In the genomic region with DNA sequence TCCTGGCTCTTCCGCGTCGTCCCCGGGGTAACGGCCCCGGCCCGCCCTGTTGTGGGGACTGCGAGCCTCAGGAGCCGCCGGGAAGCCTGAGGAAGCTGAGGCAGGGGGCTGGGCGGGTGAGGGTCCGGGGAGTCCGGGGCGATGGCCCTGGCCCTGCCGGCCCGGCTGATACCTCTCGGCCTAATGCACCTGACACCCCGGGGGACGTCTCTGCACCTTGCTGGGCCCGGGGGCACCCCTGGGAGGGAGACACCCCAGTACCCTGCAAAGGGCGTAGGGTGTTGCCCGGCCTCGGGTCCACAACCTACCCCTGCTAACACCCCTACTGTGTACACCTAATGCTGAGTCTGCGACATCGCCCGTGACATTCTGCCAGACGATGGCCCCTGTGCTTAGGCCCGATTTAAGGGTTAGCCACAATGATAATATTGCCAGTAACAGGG, we compare ENCODE assay signal across 8 cellular contexts. TPM values are rescaled to one million over a fixed set of nuclear protein-coding genes. Genes with fewer than 3 reads are reported as not detected.
DNase-seq lines count a peak whose midpoint lies in the region; ATAC-seq and TF ChIP-seq lines count a peak whose summit lies in the region.

No MANE protein-coding gene starts in this region.

- peaks cover 22% of the 10 kb centered on the region for H3K36me3 Mint-ChIP-seq in activated CD8-positive, alpha-beta T cell treated with anti-CD3 and anti-CD28 coated beads, Interleukin-2, amount 10 ng/mL, durations not matched to agents 7 days and 5 days (ENCODE audit: low read depth)

- peak overlapping the region; percentile 84 for H3K4me3 Mint-ChIP-seq in activated CD8-positive, alpha-beta T cell treated with anti-CD3 and anti-CD28 coated beads, Interleukin-2, amount 10 ng/mL, durations not matched to agents 7 days and 5 days

- CTCF ChIA-PET in activated CD8-positive, alpha-beta T cell treated with anti-CD3 and anti-CD28 coated beads, Interleukin-2, amount 10 ng/mL, durations not matched to agents 7 days and 5 days (lab: Charles Lee) = interaction anchor here (0.9 to 2.4 kb wide), 7 partner anchors 11 to 96 kb away, joined by 3 to 10 read pairs (median 4); a partner anchor contains a TSS

- H3K4me3 ChIP-seq in iPS-18a (ENCODE audit: low read length) = peak overlapping the region; percentile 68
- H3K4me3 ChIP-seq in stomach = peak overlapping the region; percentile 91 to 100 (median 100)

- 2 to 4% (median 3%) methylated on average over 13 to 28 of the region's 28 CpGs for WGBS in stomach, 5 donors

- no peak for TF ChIP-seq EP300 in stomach (IDR thresholded peaks at IDR 0.05)

- peaks cover 10% of the 10 kb centered on the region for H3K36me3 ChIP-seq in iPS-18a (ENCODE audit: control insufficient read depth, low read depth, low read length)
- H3K36me3 ChIP-seq in stomach = peaks cover 18 to 37% (median 34%) of the 10 kb centered on the region in 4 donors

- H3K27ac Mint-ChIP-seq in activated CD8-positive, alpha-beta T cell treated with anti-CD3 and anti-CD28 coated beads, Interleukin-2, amount 10 ng/mL, durations not matched to agents 7 days and 5 days = peak overlapping the region; percentile 79

- H3K27ac ChIP-seq in iPS-18a (ENCODE audit: low read length) (no peak overlapping the region), stomach (peak overlapping the region; percentile 41 to 89 (median 79))

- intact Hi-C loops in stomach (cut with DNase I; ENCODE audit: low total_unique reads) = no loop called here

- peak overlapping the region; percentile 46 for H3K9ac ChIP-seq in iPS-18a (ENCODE audit: low read length)

- no peaks in the 10 kb centered on the region for H3K9me3 Mint-ChIP-seq in activated CD8-positive, alpha-beta T cell treated with anti-CD3 and anti-CD28 coated beads, Interleukin-2, amount 10 ng/mL, durations not matched to agents 7 days and 5 days (ENCODE audit: insufficient read depth)

- POLR2A ChIA-PET in activated CD8-positive, alpha-beta T cell treated with anti-CD3 and anti-CD28 coated beads, Interleukin-2, amount 10 ng/mL, durations not matched to agents 7 days and 5 days (lab: Charles Lee) = interaction anchor here (1.7 kb wide), 1 partner anchor 24 kb away, joined by 4 read pairs; no protein-coding TSS in a partner anchor

- TF ChIP-seq POLR2A in stomach (IDR thresholded peaks at IDR 0.05) = no peak

- no peak for DNase-seq in activated CD8-positive, alpha-beta T cell treated with anti-CD3 and anti-CD28 coated beads, Interleukin-2, amount 10 ng/mL, durations not matched to agents 7 days and 5 days
- no peak for DNase-seq in stomach
- DNase-seq in MV-4-11 (lab: John Stamatoyannopoulos, UW) = no peak
- DNase-seq in kidney glomerular epithelial cell (lab: John Stamatoyannopoulos, UW) = no peak
- DNase-seq in GM03348 (ENCODE audit: low spot score) = no peak

- no peaks in the 10 kb centered on the region for H3K27me3 Mint-ChIP-seq in activated CD8-positive, alpha-beta T cell treated with anti-CD3 and anti-CD28 coated beads, Interleukin-2, amount 10 ng/mL, durations not matched to agents 7 days and 5 days (ENCODE audit: low read depth)

- H3K4me1 Mint-ChIP-seq in activated CD8-positive, alpha-beta T cell treated with anti-CD3 and anti-CD28 coated beads, Interleukin-2, amount 10 ng/mL, durations not matched to agents 7 days and 5 days (ENCODE audit: low read depth) = peaks cover 23% of the 10 kb centered on the region

- H3K4me1 ChIP-seq in iPS-18a (ENCODE audit: control insufficient read depth, low read depth, low read length) (peaks cover 4% of the 10 kb centered on the region), stomach (peaks cover 13 to 37% (median 34%) of the 10 kb centered on the region in 4 donors)

- H3K9me3 ChIP-seq in iPS-18a (ENCODE audit: control insufficient read depth, low read depth, low read length) (no peaks in the 10 kb centered on the region), stomach (no peaks in the 10 kb centered on the region)

- ATAC-seq in GM18867 (IDR thresholded peaks at IDR 0.05; ENCODE audit: unreplicated experiment) (peak; percentile 15), HG02885 (IDR thresholded peaks at IDR 0.05; ENCODE audit: poor library complexity, unreplicated experiment) (peak; percentile 1)
- ATAC-seq in activated CD8-positive, alpha-beta T cell treated with anti-CD3 and anti-CD28 coated beads, Interleukin-2, amount 10 ng/mL, durations not matched to agents 7 days and 5 days = peak; percentile 1

- TF ChIP-seq CTCF in stomach (IDR thresholded peaks at IDR 0.05) = no peak

- H3K27me3 ChIP-seq in iPS-18a (ENCODE audit: control insufficient read depth, insufficient read depth, low read length) = no peaks in the 10 kb centered on the region
- no peaks in the 10 kb centered on the region for H3K27me3 ChIP-seq in stomach

RNA-seq across cellular contexts. Expression of a gene that starts 0.4 kb away (rescaled TPM):
- total RNA-seq in activated CD8-positive, alpha-beta T cell treated with anti-CD3 and anti-CD28 coated beads, Interleukin-2, amount 10 ng/mL, durations not matched to agents 7 days and 5 days = 100 to 1,000 TPM; 114 to 117 TPM
- 100 to 1,000 TPM in 1 of 5 donors, 10 to 100 TPM in 4; 24.2 to 101 (median 41.1) TPM for total RNA-seq in stomach
- polyA plus RNA-seq in stomach = 100 to 1,000 TPM in 1 of 3 donors, 10 to 100 TPM in 2; 94.1 to 105 (median 96.6) TPM

RNA-seq across cellular contexts. Expression of a gene that starts 7.8 kb away (rescaled TPM):
- total RNA-seq in activated CD8-positive, alpha-beta T cell treated with anti-CD3 and anti-CD28 coated beads, Interleukin-2, amount 10 ng/mL, durations not matched to agents 7 days and 5 days = 100 to 1,000 TPM; 383 to 395 TPM
- 100 to 1,000 TPM in 3 of 5 donors, 10 to 100 TPM in 2; 11.3 to 213 (median 124) TPM for total RNA-seq in stomach
- polyA plus RNA-seq in stomach = 100 to 1,000 TPM; 864 to 962 (median 934) TPM

RNA-seq across cellular contexts. Expression of a gene that starts 16.6 kb away (rescaled TPM):
- 10 to 100 TPM; 26.4 to 29.0 TPM for total RNA-seq in activated CD8-positive, alpha-beta T cell treated with anti-CD3 and anti-CD28 coated beads, Interleukin-2, amount 10 ng/mL, durations not matched to agents 7 days and 5 days
- total RNA-seq in stomach = 100 to 1,000 TPM in 1 of 5 donors, 10 to 100 TPM in 4; 11.1 to 185 (median 29.0) TPM
- 10 to 100 TPM; 12.3 to 18.3 (median 17.4) TPM for polyA plus RNA-seq in stomach
